1 cellular context compared by ENCODE assay signal in genomic region chr7:102958004-102958403, GRCh38. TPM values are rescaled to one million over a fixed set of nuclear protein-coding genes. Genes with fewer than 3 reads are reported as not detected.
"Had no signal": no experiment of that assay in that cellular context is flagged by ENCODE, and none has a peak within 500 bp of the region (broad histone marks: within the 10 kb centered on the region; RNA-seq: fewer than 3 reads in every experiment).

No MANE protein-coding gene starts in this region.

RNA-seq across cellular contexts. Expression of gene LRRC17, which starts 45.2 kb away (rescaled TPM):
- polyA plus RNA-seq: naive thymus-derived CD8-positive, alpha-beta T cell had no signal
